Comparison of ENCODE assay signal across 22 cellular contexts in the genomic region with DNA sequence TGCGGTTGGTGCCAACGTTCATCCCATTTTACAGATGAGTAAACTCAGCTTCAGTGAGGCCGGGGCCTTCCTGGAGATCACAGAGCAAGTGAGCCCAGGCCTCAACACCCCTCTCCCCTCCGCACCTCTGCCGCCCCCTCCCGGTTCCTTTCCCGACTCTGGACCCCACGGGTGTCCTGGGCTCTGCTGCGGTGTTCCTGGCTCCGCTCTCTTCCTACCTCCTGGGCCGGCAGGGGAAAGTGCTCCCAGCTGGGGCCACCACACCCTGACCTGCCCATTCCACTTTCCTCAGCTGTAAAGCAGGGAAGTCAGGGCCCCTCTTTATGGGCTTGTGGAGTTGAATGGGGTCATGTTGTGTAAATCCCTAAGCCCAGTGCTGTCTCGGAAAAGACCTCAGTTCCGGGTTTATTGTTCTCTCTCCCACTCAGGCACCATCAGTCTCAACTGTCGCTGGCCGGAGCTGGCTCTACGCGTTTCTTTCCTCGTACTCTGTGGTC. TPM values are rescaled to one million over a fixed set of nuclear protein-coding genes. Genes with fewer than 3 reads are reported as not detected.
A peak's percentile ranks its signal among the peaks of the same experiment; 100 is the strongest.
DNase-seq lines count a peak whose midpoint lies in the region; ATAC-seq and TF ChIP-seq lines count a peak whose summit lies in the region.
"Had no signal": no experiment of that assay in that cellular context is flagged by ENCODE, and none has a peak within 500 bp of the region (broad histone marks: within the 10 kb centered on the region; RNA-seq: fewer than 3 reads in every experiment).

No MANE protein-coding gene starts in this region.

- H3K4me3 ChIP-seq in BE2C (ENCODE audit: low read depth, low read length): peak overlapping the region; percentile 42
- H3K4me3 ChIP-seq in HFF-Myc (replicated peaks; ENCODE audit: low read depth, low read length): peak overlapping the region; percentile 12; the same call in 1 of the 2 replicates
- no peak overlapping the region for H3K4me3 ChIP-seq in upper lobe of right lung
- H3K4me3 ChIP-seq: gastroesophageal sphincter, pancreas had no signal

- DNase-seq in BE2C (no peak), HFF-Myc (ENCODE audit: extremely low read depth, low read depth) (no peak), dermis blood vessel endothelial cell (peak; percentile 36), neural crest cell (ENCODE audit: low read depth, low spot score) (no peak), SHP77 treated with DMSO at 0.1 percent for 48 hours (lab: John Stamatoyannopoulos, UW) (no peak), CD14-positive monocyte (ENCODE audit: low spot score) (no peak), upper lobe of right lung (no peak)
- DNase-seq in activated CD8-positive, alpha-beta memory T cell treated with anti-CD3 and anti-CD28 coated beads, Interleukin-2, amount 10 ng/mL, durations not matched to agents 7 days and 5 days: no peak
- DNase-seq: activated B cell treated with CpG ODN at 0.5 μM for 24 hours; activated CD8-positive, alpha-beta memory T cell treated with anti-CD3 and anti-CD28 coated beads for 24 hours; AML-193; GDM1; HFFc6; NCI-H1436; Right ventricle myocardium superior; stimulated activated CD4-positive, alpha-beta T cell treated with anti-CD3 and anti-CD28 coated beads, Interleukin-4, amount 100 ng/mL, for 1 hour; T-helper 17 cell had no signal

- H3K27me3 Mint-ChIP-seq in neural crest cell (ENCODE audit: low read depth): no peaks in the 10 kb centered on the region
- H3K27me3 Mint-ChIP-seq in CD14-positive monocyte (ENCODE audit: low read depth in 3 of 3): peaks cover 0 to 4% (median 2%) of the 10 kb centered on the region in 3 donors
- no peaks in the 10 kb centered on the region for H3K27me3 Mint-ChIP-seq in activated CD8-positive, alpha-beta memory T cell treated with anti-CD3 and anti-CD28 coated beads, Interleukin-2, amount 10 ng/mL, durations not matched to agents 7 days and 5 days
- H3K27me3 Mint-ChIP-seq: activated B cell treated with CpG ODN at 0.5 μM for 24 hours; activated naive CD8-positive, alpha-beta T cell; T-helper 17 cell had no signal

- TF ChIP-seq CTCF in BE2C (IDR thresholded peaks at IDR 0.05; ENCODE audit: low read depth, low read length) (no peak), HFF-Myc (IDR thresholded peaks at IDR 0.05; ENCODE audit: low read depth, low read length, missing control alignments) (no peak), neural crest cell (conservative IDR thresholded peaks at IDR 0.05) (no peak), CD14-positive monocyte (IDR thresholded peaks at IDR 0.05) (no peak), upper lobe of right lung (IDR thresholded peaks at IDR 0.05) (no peak)

- H3K27ac ChIP-seq in upper lobe of right lung: no peak overlapping the region
- H3K27ac ChIP-seq: gastroesophageal sphincter, pancreas had no signal

- H3K4me1 ChIP-seq in BE2C (peaks cover 7% of the 10 kb centered on the region), upper lobe of right lung (no peaks in the 10 kb centered on the region)
- H3K4me1 ChIP-seq: gastroesophageal sphincter, pancreas had no signal

- peaks cover 6% of the 10 kb centered on the region for H3K4me1 Mint-ChIP-seq in neural crest cell
- H3K4me1 Mint-ChIP-seq in CD14-positive monocyte: no peaks in the 10 kb centered on the region
- H3K4me1 Mint-ChIP-seq in activated CD8-positive, alpha-beta memory T cell treated with anti-CD3 and anti-CD28 coated beads, Interleukin-2, amount 10 ng/mL, durations not matched to agents 7 days and 5 days: no peaks in the 10 kb centered on the region
- H3K4me1 Mint-ChIP-seq: T-helper 17 cell had no signal

- H3K27me3 ChIP-seq in BE2C (peaks cover 55% of the 10 kb centered on the region), upper lobe of right lung (peaks cover 16% of the 10 kb centered on the region)
- H3K27me3 ChIP-seq: pancreas had no signal

- peaks cover 6% of the 10 kb centered on the region for H3K9me3 Mint-ChIP-seq in neural crest cell
- peaks cover 6 to 27% (median 17%) of the 10 kb centered on the region in 7 donors for H3K9me3 Mint-ChIP-seq in CD14-positive monocyte
- peaks cover 11% of the 10 kb centered on the region for H3K9me3 Mint-ChIP-seq in activated CD8-positive, alpha-beta memory T cell treated with anti-CD3 and anti-CD28 coated beads, Interleukin-2, amount 10 ng/mL, durations not matched to agents 7 days and 5 days (ENCODE audit: low read depth)
- H3K9me3 Mint-ChIP-seq: activated B cell treated with CpG ODN at 0.5 μM for 24 hours; dendritic cell treated with granulocyte-macrophage colony-stimulating factor and Interleukin-4, amounts not matched to agents 40 ng/mL and 50 ng/mL, for 4 days had no signal

- intact Hi-C loops in CD14-positive monocyte (cut with micrococcal nuclease): no loop called here
- intact Hi-C loops in upper lobe of right lung (cut with DNase I): no loop called here

- H3K9me3 ChIP-seq in BE2C (peaks cover 11% of the 10 kb centered on the region), upper lobe of right lung (no peaks in the 10 kb centered on the region)
- H3K9me3 ChIP-seq: gastroesophageal sphincter, pancreas had no signal

- no peak for ATAC-seq in activated CD8-positive, alpha-beta memory T cell treated with anti-CD3 and anti-CD28 coated beads, Interleukin-2, amount 10 ng/mL, durations not matched to agents 7 days and 5 days
- no peak for ATAC-seq in upper lobe of right lung
- ATAC-seq: gastroesophageal sphincter, pancreas, T-helper 17 cell had no signal

- H3K4me3 Mint-ChIP-seq in neural crest cell: no peak overlapping the region
- no peak overlapping the region for H3K4me3 Mint-ChIP-seq in CD14-positive monocyte
- no peak overlapping the region for H3K4me3 Mint-ChIP-seq in activated CD8-positive, alpha-beta memory T cell treated with anti-CD3 and anti-CD28 coated beads, Interleukin-2, amount 10 ng/mL, durations not matched to agents 7 days and 5 days
- H3K4me3 Mint-ChIP-seq: activated B cell treated with CpG ODN at 0.5 μM for 24 hours; activated naive CD8-positive, alpha-beta T cell; dendritic cell treated with granulocyte-macrophage colony-stimulating factor and Interleukin-4, amounts not matched to agents 40 ng/mL and 50 ng/mL, for 4 days; HFFc6; T-helper 17 cell had no signal

- no peaks in the 10 kb centered on the region for H3K36me3 ChIP-seq in BE2C
- H3K36me3 ChIP-seq in upper lobe of right lung: no peaks in the 10 kb centered on the region
- H3K36me3 ChIP-seq: gastroesophageal sphincter, pancreas had no signal

- H3K27ac Mint-ChIP-seq in neural crest cell (ENCODE audit: unreplicated experiment) (peak overlapping the region; percentile 84), CD14-positive monocyte (no peak overlapping the region)
- H3K27ac Mint-ChIP-seq in activated CD8-positive, alpha-beta memory T cell treated with anti-CD3 and anti-CD28 coated beads, Interleukin-2, amount 10 ng/mL, durations not matched to agents 7 days and 5 days: no peak overlapping the region
- H3K27ac Mint-ChIP-seq: activated B cell treated with CpG ODN at 0.5 μM for 24 hours; activated naive CD8-positive, alpha-beta T cell; dendritic cell treated with granulocyte-macrophage colony-stimulating factor and Interleukin-4, amounts not matched to agents 40 ng/mL and 50 ng/mL, for 4 days; HFFc6; T-helper 17 cell had no signal

- CTCF ChIA-PET in activated CD8-positive, alpha-beta memory T cell treated with anti-CD3 and anti-CD28 coated beads, Interleukin-2, amount 10 ng/mL, durations not matched to agents 7 days and 5 days (lab: Charles Lee): no interaction called here

- no peaks in the 10 kb centered on the region for H3K36me3 Mint-ChIP-seq in neural crest cell (ENCODE audit: low read depth)
- H3K36me3 Mint-ChIP-seq in CD14-positive monocyte: no peaks in the 10 kb centered on the region
- H3K36me3 Mint-ChIP-seq in activated CD8-positive, alpha-beta memory T cell treated with anti-CD3 and anti-CD28 coated beads, Interleukin-2, amount 10 ng/mL, durations not matched to agents 7 days and 5 days: peaks cover 2% of the 10 kb centered on the region
- H3K36me3 Mint-ChIP-seq: activated naive CD8-positive, alpha-beta T cell; brain had no signal

RNA-seq across cellular contexts. Expression of a gene that starts 21.9 kb away (rescaled TPM):
- 27.6 TPM for polyA plus RNA-seq in BE2C (2012; ENCODE audit: insufficient read depth, insufficient read length, low read depth)
- total RNA-seq in dermis blood vessel endothelial cell: 27.2 and 33.6 TPM in 2 replicates
- 25.1 and 31.0 TPM in 2 replicates for total RNA-seq in neural crest cell
- polyA plus RNA-seq in CD14-positive monocyte: 10 to 100 TPM; 23.5 to 26.4 TPM
- 10 to 100 TPM; 43.6 to 56.7 TPM for total RNA-seq in activated CD8-positive, alpha-beta memory T cell treated with anti-CD3 and anti-CD28 coated beads, Interleukin-2, amount 10 ng/mL, durations not matched to agents 7 days and 5 days
- total RNA-seq in upper lobe of right lung: 32.0 TPM
